ENCODE assay signal across 2 cellular contexts in genomic region chr13:52187029-52187423, GRCh38.
TF ChIP-seq lines count a peak whose summit lies in the region.

No MANE protein-coding gene starts in this region.

TF ChIP-seq in HCT116, 20 proteins besides CTCF, POLR2A, EP300 and RAD21:
- TF ChIP-seq ZFX (IDR thresholded peaks at IDR 0.05) (no peak), SIN3A (IDR thresholded peaks at IDR 0.05; ENCODE audit: low read depth) (no peak), ZNF274 (IDR thresholded peaks at IDR 0.05; ENCODE audit: low read depth, low read length) (no peak), SP1 (IDR thresholded peaks at IDR 0.05; ENCODE audit: low read depth) (no peak)

TF ChIP-seq in GM12878, 131 proteins besides CTCF, POLR2A, EP300 and RAD21:
- TF ChIP-seq PBX3 (IDR thresholded peaks at IDR 0.05; ENCODE audit: insufficient replicate concordance, low read depth, low read length) (no peak), HDGF (IDR thresholded peaks at IDR 0.05) (no peak), SKIL (IDR thresholded peaks at IDR 0.05; ENCODE audit: low read depth, poor library complexity, severe bottlenecking) (no peak), USF1 (IDR thresholded peaks at IDR 0.05; ENCODE audit: borderline replicate concordance, extremely low read length, insufficient read depth, low read depth, low read length) (no peak), NR2C2 (IDR thresholded peaks at IDR 0.05; ENCODE audit: borderline replicate concordance, control insufficient read depth, insufficient read length, low read depth) (no peak), SRF (IDR thresholded peaks at IDR 0.05; ENCODE audit: low read depth in 2 of 2, low read length in 2 of 2) (no peak), POLR2AphosphoS2 (IDR thresholded peaks at IDR 0.05; ENCODE audit: low read depth, low read length) (no peak), MTA2 (IDR thresholded peaks at IDR 0.05; ENCODE audit: low read depth) (no peak), TCF7 (IDR thresholded peaks at IDR 0.05; ENCODE audit: borderline replicate concordance) (no peak), TCF12 (IDR thresholded peaks at IDR 0.05; ENCODE audit: low read depth, low read length) (no peak), PAX8 (IDR thresholded peaks at IDR 0.05) (no peak), KDM1A (IDR thresholded peaks at IDR 0.05; ENCODE audit: borderline replicate concordance) (no peak), TARDBP (IDR thresholded peaks at IDR 0.05; ENCODE audit: borderline replicate concordance) (no peak)
- TF ChIP-seq, protein P1, sequence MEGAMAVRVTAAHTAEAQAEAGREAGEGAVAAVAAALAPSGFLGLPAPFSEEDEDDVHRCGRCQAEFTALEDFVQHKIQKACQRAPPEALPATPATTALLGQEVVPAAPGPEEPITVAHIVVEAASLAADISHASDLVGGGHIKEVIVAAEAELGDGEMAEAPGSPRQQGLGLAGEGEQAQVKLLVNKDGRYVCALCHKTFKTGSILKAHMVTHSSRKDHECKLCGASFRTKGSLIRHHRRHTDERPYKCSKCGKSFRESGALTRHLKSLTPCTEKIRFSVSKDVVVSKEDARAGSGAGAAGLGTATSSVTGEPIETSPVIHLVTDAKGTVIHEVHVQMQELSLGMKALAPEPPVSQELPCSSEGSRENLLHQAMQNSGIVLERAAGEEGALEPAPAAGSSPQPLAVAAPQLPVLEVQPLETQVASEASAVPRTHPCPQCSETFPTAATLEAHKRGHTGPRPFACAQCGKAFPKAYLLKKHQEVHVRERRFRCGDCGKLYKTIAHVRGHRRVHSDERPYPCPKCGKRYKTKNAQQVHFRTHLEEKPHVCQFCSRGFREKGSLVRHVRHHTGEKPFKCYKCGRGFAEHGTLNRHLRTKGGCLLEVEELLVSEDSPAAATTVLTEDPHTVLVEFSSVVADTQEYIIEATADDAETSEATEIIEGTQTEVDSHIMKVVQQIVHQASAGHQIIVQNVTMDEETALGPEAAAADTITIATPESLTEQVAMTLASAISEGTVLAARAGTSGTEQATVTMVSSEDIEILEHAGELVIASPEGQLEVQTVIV (IDR thresholded peaks at IDR 0.05; ENCODE audit: borderline replicate concordance, partially characterized antibody): no peak
- TF ChIP-seq, protein P2, sequence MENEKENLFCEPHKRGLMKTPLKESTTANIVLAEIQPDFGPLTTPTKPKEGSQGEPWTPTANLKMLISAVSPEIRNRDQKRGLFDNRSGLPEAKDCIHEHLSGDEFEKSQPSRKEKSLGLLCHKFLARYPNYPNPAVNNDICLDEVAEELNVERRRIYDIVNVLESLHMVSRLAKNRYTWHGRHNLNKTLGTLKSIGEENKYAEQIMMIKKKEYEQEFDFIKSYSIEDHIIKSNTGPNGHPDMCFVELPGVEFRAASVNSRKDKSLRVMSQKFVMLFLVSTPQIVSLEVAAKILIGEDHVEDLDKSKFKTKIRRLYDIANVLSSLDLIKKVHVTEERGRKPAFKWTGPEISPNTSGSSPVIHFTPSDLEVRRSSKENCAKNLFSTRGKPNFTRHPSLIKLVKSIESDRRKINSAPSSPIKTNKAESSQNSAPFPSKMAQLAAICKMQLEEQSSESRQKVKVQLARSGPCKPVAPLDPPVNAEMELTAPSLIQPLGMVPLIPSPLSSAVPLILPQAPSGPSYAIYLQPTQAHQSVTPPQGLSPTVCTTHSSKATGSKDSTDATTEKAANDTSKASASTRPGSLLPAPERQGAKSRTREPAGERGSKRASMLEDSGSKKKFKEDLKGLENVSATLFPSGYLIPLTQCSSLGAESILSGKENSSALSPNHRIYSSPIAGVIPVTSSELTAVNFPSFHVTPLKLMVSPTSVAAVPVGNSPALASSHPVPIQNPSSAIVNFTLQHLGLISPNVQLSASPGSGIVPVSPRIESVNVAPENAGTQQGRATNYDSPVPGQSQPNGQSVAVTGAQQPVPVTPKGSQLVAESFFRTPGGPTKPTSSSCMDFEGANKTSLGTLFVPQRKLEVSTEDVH (IDR thresholded peaks at IDR 0.05; ENCODE audit: low read depth, partially characterized antibody): no peak
